ENCODE assay signal across 20 cellular contexts in the genomic region with DNA sequence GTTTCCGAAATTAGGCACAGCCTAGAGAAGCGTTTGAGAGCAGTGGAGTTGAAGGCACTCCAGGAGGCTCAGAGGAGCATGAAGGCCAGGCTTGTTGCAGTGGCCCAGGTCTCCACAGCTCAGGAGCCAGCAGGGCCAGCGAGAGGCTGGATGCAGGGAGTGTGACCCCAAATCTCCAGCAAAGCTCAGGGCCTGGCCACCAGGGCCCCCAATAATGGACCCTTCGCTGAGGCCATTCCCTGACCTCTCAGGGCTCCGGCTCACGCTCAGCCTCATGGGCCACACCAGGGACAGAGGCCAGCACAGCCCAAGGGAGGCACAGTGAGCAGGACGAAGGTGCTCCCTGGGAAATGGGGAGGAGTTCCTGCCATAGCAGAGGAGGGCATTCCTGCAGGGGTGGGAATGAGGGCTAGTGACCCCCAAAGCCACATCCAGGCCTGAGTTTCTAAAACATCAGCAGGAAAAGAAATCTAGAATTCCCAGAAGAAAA. TPM values are rescaled to one million over a fixed set of nuclear protein-coding genes. Genes with fewer than 3 reads are reported as not detected.
"Had no signal": no experiment of that assay in that cellular context is flagged by ENCODE, and none has a peak within 500 bp of the region (broad histone marks: within the 10 kb centered on the region; RNA-seq: fewer than 3 reads in every experiment).

No MANE protein-coding gene starts in this region.

- FAIRE-seq: colon had no signal

- H2AFZ ChIP-seq: parathyroid adenoma had no signal

- H3K9me3 ChIP-seq: esophagus muscularis mucosa, gastrocnemius medialis, psoas muscle, right lobe of liver, thyroid gland had no signal

- H3K27ac ChIP-seq: cardiac muscle cell, epithelial cell of prostate, esophagus muscularis mucosa, gastrocnemius medialis, parathyroid adenoma, psoas muscle, right lobe of liver, skin epidermis, thyroid gland had no signal

- H3K27me3 ChIP-seq: cardiac muscle cell, gastrocnemius medialis, right lobe of liver, thyroid gland had no signal

- H3K36me3 ChIP-seq: cardiac muscle cell, esophagus muscularis mucosa, gastrocnemius medialis, right lobe of liver, thyroid gland had no signal

- H3K79me2 ChIP-seq: parathyroid adenoma had no signal

- DNase-seq: effector memory CD8-positive, alpha-beta T cell; gastrocnemius medialis; hippocampal formation; kidney glomerular epithelial cell; mammary epithelial cell; naive thymus-derived CD4-positive, alpha-beta T cell; retina; stimulated activated CD4-positive, alpha-beta T cell treated with anti-CD3 and anti-CD28 coated beads, Interleukin-12 subunit alpha, Interleukin-12 subunit beta, amount 100 ng/mL, for 4 hours; stimulated activated naive CD4-positive, alpha-beta T cell treated with Interleukin-2 at 50 U/mL for 16 hours; thyroid gland had no signal

- H3K4me1 ChIP-seq: esophagus muscularis mucosa, parathyroid adenoma, right lobe of liver had no signal

- H3K4me3 ChIP-seq: cardiac muscle cell, esophagus muscularis mucosa, gastrocnemius medialis, psoas muscle, right lobe of liver, skin epidermis, thyroid gland had no signal

- H3K9ac ChIP-seq: parathyroid adenoma had no signal

- ATAC-seq: effector memory CD8-positive, alpha-beta T cell; gastrocnemius medialis; left lobe of liver; naive thymus-derived CD4-positive, alpha-beta T cell; psoas muscle; right lobe of liver had no signal

RNA-seq across cellular contexts. Expression of a gene that starts 47.5 kb away (rescaled TPM):
- total RNA-seq: left lobe of liver; mononuclear cell; naive thymus-derived CD4-positive, alpha-beta T cell had no signal
- polyA plus RNA-seq: mammary epithelial cell; naive thymus-derived CD4-positive, alpha-beta T cell had no signal
